16 cellular contexts compared by ENCODE assay signal in genomic region chr17:55219939-55220338, GRCh38. TPM values are rescaled to one million over a fixed set of nuclear protein-coding genes. Genes with fewer than 3 reads are reported as not detected.
DNase-seq lines count a peak whose midpoint lies in the region; ATAC-seq and TF ChIP-seq lines count a peak whose summit lies in the region.
"Had no signal": no experiment of that assay in that cellular context is flagged by ENCODE, and none has a peak within 500 bp of the region (broad histone marks: within the 10 kb centered on the region; RNA-seq: fewer than 3 reads in every experiment).

No MANE protein-coding gene starts in this region.

- no peaks in the 10 kb centered on the region for H3K9me3 ChIP-seq in MG63
- H3K9me3 ChIP-seq: Caco-2, Peyer's patch had no signal

- DNase-seq in MG63 (peak; percentile 45), NCI-H1694 (lab: John Stamatoyannopoulos, UW) (peak; percentile 32), astrocyte of the hippocampus (ENCODE audit: low read depth, low spot score) (peak; percentile 53), fibroblast of pulmonary artery (ENCODE audit: low read depth) (peak; percentile 29), glomerular visceral epithelial cell (ENCODE audit: extremely low spot score) (no peak)
- no peak for DNase-seq in stimulated activated CD4-positive, alpha-beta T cell treated with anti-CD3 and anti-CD28 coated beads, Interleukin-2, amount 100 ng/mL, for 48 hours
- DNase-seq: Caco-2; CD4-positive, CD25-positive, alpha-beta regulatory T cell; NCI-H146; NCI-H524; Peyer's patch had no signal

- no peak for TF ChIP-seq CTCF in fibroblast of pulmonary artery (IDR thresholded peaks at IDR 0.05; ENCODE audit: low read length, missing control alignments)

- ATAC-seq in GM19351 (IDR thresholded peaks at IDR 0.05; ENCODE audit: unreplicated experiment), result no peak
- ATAC-seq: GM23338, HCT116, Right ventricle myocardium inferior had no signal

- H3K27me3 ChIP-seq in MG63, result no peaks in the 10 kb centered on the region
- H3K27me3 ChIP-seq: Peyer's patch had no signal

- no peaks in the 10 kb centered on the region for H3K36me3 ChIP-seq in MG63
- H3K36me3 ChIP-seq: Peyer's patch had no signal

- H3K4me3 ChIP-seq in MG63 (no peak overlapping the region), fibroblast of pulmonary artery (replicated peaks; ENCODE audit: low read depth, low read length) (no peak overlapping the region)
- H3K4me3 ChIP-seq: GM23338, Peyer's patch had no signal

RNA-seq across cellular contexts. Expression of gene HLF, which starts 44.8 kb away (rescaled TPM):
- 1.9 and 8.2 TPM in 2 replicates for total RNA-seq in MG63 (2014; rRNA removed; shearing (Covaris generic); ENCODE audit: low replicate concordance)
- total RNA-seq: B cell had no signal

Comparison
In these comparisons a context has a peak if more than half of its experiments do, and no peak if none do; other contexts are left out.
1. DNase-seq: peak in MG63 (single experiment), NCI-H1694 (single experiment), astrocyte of the hippocampus (single experiment) and fibroblast of pulmonary artery (single experiment); none in glomerular visceral epithelial cell (single experiment) and stimulated activated CD4-positive, alpha-beta T cell treated with anti-CD3 and anti-CD28 coated beads, Interleukin-2, amount 100 ng/mL, for 48 hours (0 of 2).